20 cellular contexts compared by ENCODE assay signal in genomic region chr10:103457176-103457712, GRCh38. TPM values are rescaled to one million over a fixed set of nuclear protein-coding genes. Genes with fewer than 3 reads are reported as not detected.
A peak's percentile ranks its signal among the peaks of the same experiment; 100 is the strongest.
DNase-seq lines count a peak whose midpoint lies in the region.
"Had no signal": no experiment of that assay in that cellular context is flagged by ENCODE, and none has a peak within 500 bp of the region (broad histone marks: within the 10 kb centered on the region; RNA-seq: fewer than 3 reads in every experiment).

No MANE protein-coding gene starts in this region.

- H3K9me3 Mint-ChIP-seq in activated naive CD4-positive, alpha-beta T cell treated with anti-CD3 and anti-CD28 coated beads, Interleukin-2, amount 50 U/mL, for 24 hours, result no peaks in the 10 kb centered on the region
- H3K9me3 Mint-ChIP-seq in activated naive CD4-positive, alpha-beta T cell treated with anti-CD3 and anti-CD28 coated beads, Interleukin-2, amount 10 ng/mL, durations not matched to agents 7 days and 5 days, result no peaks in the 10 kb centered on the region
- H3K9me3 Mint-ChIP-seq in immature natural killer cell, result no peaks in the 10 kb centered on the region
- H3K9me3 Mint-ChIP-seq: CD4-positive, CD25-positive, alpha-beta regulatory T cell; endodermal cell had no signal

- H3K27me3 Mint-ChIP-seq in activated naive CD4-positive, alpha-beta T cell treated with anti-CD3 and anti-CD28 coated beads, Interleukin-2, amount 50 U/mL, for 24 hours, result no peaks in the 10 kb centered on the region
- H3K27me3 Mint-ChIP-seq in activated naive CD4-positive, alpha-beta T cell treated with anti-CD3 and anti-CD28 coated beads, Interleukin-2, amount 10 ng/mL, durations not matched to agents 7 days and 5 days, result peaks cover 7% of the 10 kb centered on the region
- H3K27me3 Mint-ChIP-seq in immature natural killer cell (ENCODE audit: low read depth in 3 of 3), result peaks cover 0 to 2% (median 0%) of the 10 kb centered on the region in 3 donors
- H3K27me3 Mint-ChIP-seq: CD4-positive, CD25-positive, alpha-beta regulatory T cell had no signal

- peak overlapping the region; percentile 72 for H3K27ac Mint-ChIP-seq in activated naive CD4-positive, alpha-beta T cell treated with anti-CD3 and anti-CD28 coated beads, Interleukin-2, amount 50 U/mL, for 24 hours
- no peak overlapping the region for H3K27ac Mint-ChIP-seq in activated naive CD4-positive, alpha-beta T cell treated with anti-CD3 and anti-CD28 coated beads, Interleukin-2, amount 10 ng/mL, durations not matched to agents 7 days and 5 days
- H3K27ac Mint-ChIP-seq in immature natural killer cell, result peak overlapping the region in 5 of 6 donors; percentile 27 to 86 (median 74)
- H3K27ac Mint-ChIP-seq: endodermal cell had no signal

- H3K4me3 Mint-ChIP-seq in activated naive CD4-positive, alpha-beta T cell treated with anti-CD3 and anti-CD28 coated beads, Interleukin-2, amount 50 U/mL, for 24 hours, result no peak overlapping the region
- H3K4me3 Mint-ChIP-seq in activated naive CD4-positive, alpha-beta T cell treated with anti-CD3 and anti-CD28 coated beads, Interleukin-2, amount 10 ng/mL, durations not matched to agents 7 days and 5 days, result no peak overlapping the region
- peak overlapping the region in 2 of 5 donors; percentile 30 to 50 for H3K4me3 Mint-ChIP-seq in immature natural killer cell
- H3K4me3 Mint-ChIP-seq: endodermal cell had no signal

- CTCF ChIA-PET in activated naive CD4-positive, alpha-beta T cell treated with anti-CD3 and anti-CD28 coated beads, Interleukin-2, amount 10 ng/mL, durations not matched to agents 7 days and 5 days (lab: Charles Lee), result no interaction called here

- DNase-seq in activated naive CD4-positive, alpha-beta T cell treated with anti-CD3 and anti-CD28 coated beads, Interleukin-2, amount 10 ng/mL, durations not matched to agents 7 days and 5 days, result no peak
- DNase-seq in NCI-H2171 treated with DMSO at 0.1 percent for 48 hours (lab: John Stamatoyannopoulos, UW), result peak; percentile 80
- no peak for DNase-seq in immature natural killer cell
- no peak for DNase-seq in NCI-H2196 (lab: John Stamatoyannopoulos, UW; ENCODE audit: unreplicated experiment)
- no peak for DNase-seq in inferior parietal cortex (ENCODE audit: extremely low spot score)
- DNase-seq in NCI-H774 (lab: John Stamatoyannopoulos, UW), result no peak
- DNase-seq: activated CD4-positive, alpha-beta T cell treated with anti-CD3 and anti-CD28 coated beads for 1 hour; CD4-positive, CD25-positive, alpha-beta regulatory T cell; colonic mucosa; EL; endodermal cell; foreskin melanocyte; Kasumi-1; mesendoderm; NCI-H187; small intestine; stimulated activated CD4-positive, alpha-beta T cell treated with anti-CD3 and anti-CD28 coated beads, Interleukin-2, amount 100 ng/mL, for 24 hours; SW 1271; uterus had no signal

- H3K4me1 Mint-ChIP-seq in activated naive CD4-positive, alpha-beta T cell treated with anti-CD3 and anti-CD28 coated beads, Interleukin-2, amount 50 U/mL, for 24 hours, result peaks cover 5% of the 10 kb centered on the region
- H3K4me1 Mint-ChIP-seq in activated naive CD4-positive, alpha-beta T cell treated with anti-CD3 and anti-CD28 coated beads, Interleukin-2, amount 10 ng/mL, durations not matched to agents 7 days and 5 days, result peaks cover 52% of the 10 kb centered on the region
- H3K4me1 Mint-ChIP-seq in immature natural killer cell, result peaks cover 35 to 42% of the 10 kb centered on the region in 2 donors
- H3K4me1 Mint-ChIP-seq: endodermal cell had no signal

- no peaks in the 10 kb centered on the region for H3K36me3 Mint-ChIP-seq in activated naive CD4-positive, alpha-beta T cell treated with anti-CD3 and anti-CD28 coated beads, Interleukin-2, amount 50 U/mL, for 24 hours
- peaks cover 1% of the 10 kb centered on the region for H3K36me3 Mint-ChIP-seq in activated naive CD4-positive, alpha-beta T cell treated with anti-CD3 and anti-CD28 coated beads, Interleukin-2, amount 10 ng/mL, durations not matched to agents 7 days and 5 days
- no peaks in the 10 kb centered on the region for H3K36me3 Mint-ChIP-seq in immature natural killer cell
- H3K36me3 Mint-ChIP-seq: CD4-positive, CD25-positive, alpha-beta regulatory T cell had no signal

RNA-seq across cellular contexts. Expression of gene CALHM1, which starts 1.5 kb away (rescaled TPM):
- polyA plus RNA-seq in immature natural killer cell, result under 1 TPM in 2 of 3 donors, not detected in 1; 0.56 to 0.91 TPM
- polyA plus RNA-seq: CD4-positive, CD25-positive, alpha-beta regulatory T cell had no signal

RNA-seq across cellular contexts. Expression of gene CALHM2, which starts 5.1 kb away (rescaled TPM):
- polyA plus RNA-seq in immature natural killer cell, result 100 to 1,000 TPM in 1 of 3 donors, 10 to 100 TPM in 2; 43.3 to 125 (median 72.6) TPM

RNA-seq across cellular contexts. Expression of gene CALHM3, which starts 21.8 kb away (rescaled TPM):
- not detected for polyA plus RNA-seq in immature natural killer cell
- polyA plus RNA-seq: CD4-positive, CD25-positive, alpha-beta regulatory T cell; small intestine had no signal

RNA-seq across cellular contexts. Expression of gene NEURL1, which starts 36.3 kb away (rescaled TPM):
- polyA plus RNA-seq in immature natural killer cell, result under 1 TPM in 2 of 3 donors, not detected in 1; 0.07 to 0.35 TPM
